In genomic region chr3:138434875-138435772, GRCh38 we compare ENCODE assay signal across 9 cellular contexts. TPM values are rescaled to one million over a fixed set of nuclear protein-coding genes. Genes with fewer than 3 reads are reported as not detected.
DNase-seq lines count a peak whose midpoint lies in the region; ATAC-seq and TF ChIP-seq lines count a peak whose summit lies in the region.
"Had no signal": no experiment of that assay in that cellular context is flagged by ENCODE, and none has a peak within 500 bp of the region (broad histone marks: within the 10 kb centered on the region; RNA-seq: fewer than 3 reads in every experiment).

No MANE protein-coding gene starts in this region.

- no peaks in the 10 kb centered on the region for H3K79me2 ChIP-seq in SK-N-SH (ENCODE audit: insufficient read depth)

- peaks cover 3% of the 10 kb centered on the region for H3K4me1 Mint-ChIP-seq in osteocyte (ENCODE audit: unreplicated experiment)

- peaks cover 52% of the 10 kb centered on the region for H3K27me3 Mint-ChIP-seq in osteocyte (ENCODE audit: unreplicated experiment)

- CTCF ChIA-PET in SK-N-SH (lab: Yijun Ruan, JAX), result interaction anchor here (0.7 to 2.5 kb wide), 8 partner anchors 8 to 489 kb away, joined by 3 to 20 read pairs (median 3); no protein-coding TSS in a partner anchor

- DNase-seq in DMS79 treated with DMSO at 0.1 percent for 48 hours (lab: John Stamatoyannopoulos, UW) (peak; percentile 57), DMS79 (lab: John Stamatoyannopoulos, UW) (no peak), SK-N-SH (peak; percentile 67), Right ventricle myocardium inferior (ENCODE audit: missing footprints) (no peak), osteocyte (ENCODE audit: extremely low spot score, unreplicated experiment) (no peak), SW 1271 (lab: John Stamatoyannopoulos, UW) (no peak)
- DNase-seq in stimulated activated CD4-positive, alpha-beta T cell treated with anti-CD3 and anti-CD28 coated beads, Interleukin-12 subunit alpha, Interleukin-12 subunit beta, amount 100 ng/mL, for 4 hours, result no peak

- H4K20me1 ChIP-seq in SK-N-SH (ENCODE audit: insufficient read depth), result no peaks in the 10 kb centered on the region

- TF ChIP-seq CTCF in SK-N-SH (IDR thresholded peaks at IDR 0.05) (no peak), osteocyte (IDR thresholded peaks at IDR 0.05) (no peak)

- peak overlapping the region; percentile 68 for H3K4me3 Mint-ChIP-seq in osteocyte (ENCODE audit: unreplicated experiment)

- POLR2A ChIA-PET in SK-N-SH (lab: Yijun Ruan, JAX), result no interaction called here

- WGBS in SK-N-SH (ENCODE audit: low lambda C conversion rate), result 42% methylated on average over 45 of the region's 78 CpGs

- H3K36me3 Mint-ChIP-seq in osteocyte (ENCODE audit: unreplicated experiment), result peaks cover 4% of the 10 kb centered on the region
- H3K36me3 Mint-ChIP-seq: CD4-positive, CD25-positive, alpha-beta regulatory T cell had no signal

- no peak overlapping the region for H3K27ac Mint-ChIP-seq in osteocyte (ENCODE audit: unreplicated experiment)
- H3K27ac Mint-ChIP-seq: CD4-positive, CD25-positive, alpha-beta regulatory T cell had no signal

- intact Hi-C loops in Right ventricle myocardium inferior (cut with DNase I), result no loop called here

- TF ChIP-seq EP300 in SK-N-SH (IDR thresholded peaks at IDR 0.05; ENCODE audit: borderline replicate concordance in 1 of 2, low read depth in 1 of 2, low read length in 1 of 2), result no peak

- TF ChIP-seq RAD21 in SK-N-SH (IDR thresholded peaks at IDR 0.05; ENCODE audit: low read length), result no peak

- H2AFZ ChIP-seq in SK-N-SH (ENCODE audit: low read depth), result no peak overlapping the region; the same call in 1 of the 2 replicates

- peaks cover 0 to 10% of the 10 kb centered on the region in 2 experiments; a peak in 1 of 4 replicates for H3K4me1 ChIP-seq in SK-N-SH (ENCODE audit: control insufficient read depth in 1 of 2, insufficient read depth in 2 of 2, low read depth in 1 of 2, low read length in 1 of 2)

- peak overlapping the region; percentile 47 to 59 for H3K4me3 ChIP-seq in SK-N-SH (ENCODE audit: low read depth in 2 of 2, low read length in 1 of 2)

- ATAC-seq in Right ventricle myocardium inferior, result peak; percentile 4
- ATAC-seq in GM19328 (IDR thresholded peaks at IDR 0.05; ENCODE audit: unreplicated experiment), result no peak

- H3K27me3 ChIP-seq in SK-N-SH (ENCODE audit: insufficient read depth), result peaks cover 11% of the 10 kb centered on the region; the same call in 1 of the 2 replicates

- H3K27ac ChIP-seq in SK-N-SH (ENCODE audit: low read depth in 2 of 2, low read length in 1 of 2), result no peak overlapping the region

- H3K9me3 Mint-ChIP-seq in osteocyte (ENCODE audit: unreplicated experiment), result no peaks in the 10 kb centered on the region

- no peaks in the 10 kb centered on the region for H3K36me3 ChIP-seq in SK-N-SH (replicated peaks in 1 of 2; ENCODE audit: control insufficient read depth in 1 of 2, insufficient read depth in 2 of 2, low read length in 1 of 2)

- no peaks in the 10 kb centered on the region for H3F3A ChIP-seq in SK-N-SH (replicated peaks; ENCODE audit: insufficient read depth)

- no peak overlapping the region for H3K9ac ChIP-seq in SK-N-SH

- peak overlapping the region; percentile 86 for H3K4me2 ChIP-seq in SK-N-SH

- no peaks in the 10 kb centered on the region for H3K9me2 ChIP-seq in SK-N-SH

- no peaks in the 10 kb centered on the region for H3K9me3 ChIP-seq in SK-N-SH

TF ChIP-seq in SK-N-SH, 30 proteins besides CTCF, POLR2A, EP300 and RAD21:
- no peak for TF ChIP-seq SIN3A (IDR thresholded peaks at IDR 0.05; ENCODE audit: borderline replicate concordance, low read depth, low read length)
- no peak for TF ChIP-seq SMC3 (IDR thresholded peaks at IDR 0.05; ENCODE audit: low read depth, low read length)
- no peak for TF ChIP-seq JUND (IDR thresholded peaks at IDR 0.05)
- TF ChIP-seq CHD2 (IDR thresholded peaks at IDR 0.05; ENCODE audit: low read length, partially characterized antibody), result no peak
- no peak for TF ChIP-seq MEF2A (IDR thresholded peaks at IDR 0.05; ENCODE audit: borderline replicate concordance, low read depth)
- TF ChIP-seq GATA2 (CRISPR knock-in tag; IDR thresholded peaks at IDR 0.05), result no peak
- no peak for TF ChIP-seq POLR2AphosphoS5 (IDR thresholded peaks at IDR 0.05; ENCODE audit: low read depth, low read length)
TF ChIP-seq in SK-N-SH: peak in this region for 0.

RNA-seq across cellular contexts. Expression of gene ESYT3, which starts 0.7 kb away (rescaled TPM):
- polyA plus RNA-seq in SK-N-SH (2012; rRNA removed), result 0.24 and 0.33 TPM in 2 replicates
- polyA plus RNA-seq in SK-N-SH (2012; cell fraction: cytosol; rRNA removed), result 0.12 and 0.20 TPM in 2 replicates
- 1.3 and 1.7 TPM in 2 replicates for polyA plus RNA-seq in SK-N-SH (2012; cell fraction: nucleus; rRNA removed)
- total RNA-seq in Right ventricle myocardium inferior (1.4 TPM), osteocyte (0.21 and 0.34 TPM in 2 replicates)
- total RNA-seq: CD4-positive, CD25-positive, alpha-beta regulatory T cell had no signal

Comparison
In these comparisons a context has a peak if more than half of its experiments do, and no peak if none do; other contexts are left out.
1. DNase-seq: peak in DMS79 treated with DMSO at 0.1 percent for 48 hours (single experiment) and SK-N-SH (single experiment); none in DMS79 (single experiment), Right ventricle myocardium inferior (single experiment), osteocyte (single experiment), SW 1271 (0 of 2) and stimulated activated CD4-positive, alpha-beta T cell treated with anti-CD3 and anti-CD28 coated beads, Interleukin-12 subunit alpha, Interleukin-12 subunit beta, amount 100 ng/mL, for 4 hours (single experiment).